1 cellular context compared by ENCODE assay signal in genomic region chr1:55860816-55861519, GRCh38.
TF ChIP-seq lines count a peak whose summit lies in the region.

No MANE protein-coding gene starts in this region.

TF ChIP-seq in IMR-90, 13 proteins besides CTCF, POLR2A, EP300 and RAD21 (continued from another document):
- TF ChIP-seq NFE2L2 (IDR thresholded peaks at IDR 0.05; ENCODE audit: low read depth, low read length) (no peak), SMC3 (IDR thresholded peaks at IDR 0.05; ENCODE audit: low read depth, low read length) (no peak), CHD1 (IDR thresholded peaks at IDR 0.05; ENCODE audit: low read depth, low read length) (no peak)
